Comparison of ENCODE assay signal across 1 cellular context in genomic region chr3:29333520-29333919, GRCh38.
TF ChIP-seq lines count a peak whose summit lies in the region.

No MANE protein-coding gene starts in this region.

TF ChIP-seq in IMR-90, 13 proteins besides CTCF, POLR2A, EP300 and RAD21:
- no peak for TF ChIP-seq RCOR1 (IDR thresholded peaks at IDR 0.05; ENCODE audit: insufficient replicate concordance, low read length)
- TF ChIP-seq RFX5 (IDR thresholded peaks at IDR 0.05; ENCODE audit: low read depth, low read length) = no peak
- no peak for TF ChIP-seq NFE2L2 (IDR thresholded peaks at IDR 0.05; ENCODE audit: low read depth, low read length)
